In the genomic region with DNA sequence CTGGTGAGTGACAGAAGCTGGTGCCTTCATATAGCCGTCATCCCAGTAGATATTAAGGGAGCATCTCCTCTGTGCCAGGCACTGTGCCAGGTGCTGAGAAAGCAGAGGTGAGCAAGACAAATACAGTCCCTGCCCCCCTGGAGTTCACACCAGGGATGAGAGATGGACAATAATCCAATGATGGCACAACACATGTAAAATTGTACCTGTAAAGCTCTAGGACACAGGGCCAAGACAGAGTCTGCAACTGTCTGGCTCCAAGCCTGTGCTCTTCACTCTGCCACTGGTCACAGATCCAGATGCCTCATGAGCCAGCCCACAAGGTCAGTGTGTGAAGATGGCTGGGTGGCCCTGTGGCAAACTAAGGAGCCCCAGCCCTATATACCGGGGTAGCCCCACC, we compare ENCODE assay signal across 8 cellular contexts.
"Had no signal": no experiment of that assay in that cellular context is flagged by ENCODE, and none has a peak within 500 bp of the region (broad histone marks: within the 10 kb centered on the region; RNA-seq: fewer than 3 reads in every experiment).

No MANE protein-coding gene starts in this region.

- FAIRE-seq: HepG2 had no signal

- DNase-seq: GM23248, GOT3, H7, KBM-7 had no signal

- H3K9ac ChIP-seq: GM23248 had no signal

- H3K36me3 ChIP-seq: HAP-1 had no signal

- H2AFZ ChIP-seq: GM23248 had no signal

- ATAC-seq: HCT116, HepG2 had no signal

- H3K4me1 ChIP-seq: HAP-1 had no signal

- H3K27ac ChIP-seq: GM23248, HL-60 had no signal

- H3K4me3 ChIP-seq: GM23248, HAP-1 had no signal

- H3K9me3 ChIP-seq: HAP-1 had no signal
